In genomic region chr15:66505818-66506217, GRCh38 we compare ENCODE assay signal across 8 cellular contexts. TPM values are rescaled to one million over a fixed set of nuclear protein-coding genes. Genes with fewer than 3 reads are reported as not detected.
A peak's percentile ranks its signal among the peaks of the same experiment; 100 is the strongest.
DNase-seq lines count a peak whose midpoint lies in the region; ATAC-seq, FAIRE-seq and TF ChIP-seq lines count a peak whose summit lies in the region.

No MANE protein-coding gene starts in this region.

- no peak for DNase-seq in activated CD8-positive, alpha-beta memory T cell treated with anti-CD3 and anti-CD28 coated beads, Interleukin-2, amount 10 ng/mL, durations not matched to agents 7 days and 5 days
- DNase-seq in activated CD8-positive, alpha-beta memory T cell treated with anti-CD3 and anti-CD28 coated beads for 24 hours = no peak
- DNase-seq in activated naive CD8-positive, alpha-beta T cell treated with anti-CD3 and anti-CD28 coated beads, Interleukin-2, amount 10 ng/mL, durations not matched to agents 7 days and 5 days = no peak
- DNase-seq in kidney = no peak
- DNase-seq in suprapubic skin (ENCODE audit: low spot score in 2 of 2) = no peak
- no peak for DNase-seq in SKM-1 treated with dmso at 0.1 percent for 144 hours (lab: John Stamatoyannopoulos, UW; ENCODE audit: unreplicated experiment)
- no peak for DNase-seq in iPS-NIHi7 (ENCODE audit: extremely low spot score)
- DNase-seq in anterior cingulate cortex (lab: John Stamatoyannopoulos, UW) = no peak

- H3K27ac ChIP-seq in kidney (ENCODE audit: low read depth in 2 of 2, low read length in 2 of 2) (no peak overlapping the region), suprapubic skin (peak overlapping the region; percentile 84)

- WGBS in suprapubic skin = 45% methylated on average over 4 of the region's 4 CpGs

- ATAC-seq in activated CD8-positive, alpha-beta memory T cell treated with anti-CD3 and anti-CD28 coated beads, Interleukin-2, amount 10 ng/mL, durations not matched to agents 7 days and 5 days = no peak
- ATAC-seq in activated naive CD8-positive, alpha-beta T cell treated with anti-CD3 and anti-CD28 coated beads, Interleukin-2, amount 10 ng/mL, durations not matched to agents 7 days and 5 days (ENCODE audit: low read depth) = no peak

- H3K9me3 Mint-ChIP-seq in activated CD8-positive, alpha-beta memory T cell treated with anti-CD3 and anti-CD28 coated beads, Interleukin-2, amount 10 ng/mL, durations not matched to agents 7 days and 5 days (ENCODE audit: low read depth) = no peaks in the 10 kb centered on the region
- no peaks in the 10 kb centered on the region for H3K9me3 Mint-ChIP-seq in activated naive CD8-positive, alpha-beta T cell treated with anti-CD3 and anti-CD28 coated beads, Interleukin-2, amount 10 ng/mL, durations not matched to agents 7 days and 5 days

- peaks cover 44% of the 10 kb centered on the region for H3K36me3 Mint-ChIP-seq in activated CD8-positive, alpha-beta memory T cell treated with anti-CD3 and anti-CD28 coated beads, Interleukin-2, amount 10 ng/mL, durations not matched to agents 7 days and 5 days
- H3K36me3 Mint-ChIP-seq in activated naive CD8-positive, alpha-beta T cell treated with anti-CD3 and anti-CD28 coated beads, Interleukin-2, amount 10 ng/mL, durations not matched to agents 7 days and 5 days = peaks cover 38% of the 10 kb centered on the region

- H3K4me3 ChIP-seq in kidney (ENCODE audit: low read length in 2 of 2) = peak overlapping the region; percentile 97 to 98
- peak overlapping the region; percentile 81 for H3K4me3 ChIP-seq in suprapubic skin

- POLR2A ChIA-PET in activated naive CD8-positive, alpha-beta T cell treated with anti-CD3 and anti-CD28 coated beads, Interleukin-2, amount 10 ng/mL, durations not matched to agents 7 days and 5 days (lab: Charles Lee) = interaction anchor here (1.2 to 1.6 kb wide), 6 partner anchors 9 to 637 kb away, joined by 3 to 12 read pairs (median 5); partner anchors contain the start of genes MAP2K1, RAB11A and TIPIN

- H3K36me3 ChIP-seq in kidney (ENCODE audit: control insufficient read depth in 1 of 2, insufficient read depth in 2 of 2, low read length in 2 of 2) (peaks cover 13 to 17% of the 10 kb centered on the region in 2 donors), suprapubic skin (peaks cover 21% of the 10 kb centered on the region)

- peak overlapping the region; percentile 97 for H3K27ac Mint-ChIP-seq in activated CD8-positive, alpha-beta memory T cell treated with anti-CD3 and anti-CD28 coated beads, Interleukin-2, amount 10 ng/mL, durations not matched to agents 7 days and 5 days
- H3K27ac Mint-ChIP-seq in activated naive CD8-positive, alpha-beta T cell treated with anti-CD3 and anti-CD28 coated beads, Interleukin-2, amount 10 ng/mL, durations not matched to agents 7 days and 5 days = peak overlapping the region; percentile 99

- no peak for FAIRE-seq in kidney (lab: Jason Lieb, UNC)

- TF ChIP-seq CTCF in kidney (IDR thresholded peaks at IDR 0.05; ENCODE audit: borderline replicate concordance, extremely low read depth, insufficient read depth) (no peak), suprapubic skin (IDR thresholded peaks at IDR 0.05) (no peak)

- TF ChIP-seq POLR2A in suprapubic skin (IDR thresholded peaks at IDR 0.05) = no peak

- H3K9ac ChIP-seq in kidney (ENCODE audit: low read length in 2 of 2) = peak overlapping the region in 1 of 2 donors; percentile 96

- CTCF ChIA-PET in activated CD8-positive, alpha-beta memory T cell treated with anti-CD3 and anti-CD28 coated beads, Interleukin-2, amount 10 ng/mL, durations not matched to agents 7 days and 5 days (lab: Charles Lee) = interaction anchor here (0.6 to 3.1 kb wide), 7 partner anchors 8 to 1569 kb away, joined by 3 to 24 read pairs (median 4); partner anchors contain the start of genes MAP2K1 and SNAPC5

- no peaks in the 10 kb centered on the region for H3K27me3 Mint-ChIP-seq in activated CD8-positive, alpha-beta memory T cell treated with anti-CD3 and anti-CD28 coated beads, Interleukin-2, amount 10 ng/mL, durations not matched to agents 7 days and 5 days
- H3K27me3 Mint-ChIP-seq in activated naive CD8-positive, alpha-beta T cell treated with anti-CD3 and anti-CD28 coated beads, Interleukin-2, amount 10 ng/mL, durations not matched to agents 7 days and 5 days = no peaks in the 10 kb centered on the region

- H3K4me1 ChIP-seq in kidney (ENCODE audit: control insufficient read depth in 1 of 2, insufficient read depth in 1 of 2, low read depth in 1 of 2, low read length in 2 of 2) = peaks cover 5 to 7% of the 10 kb centered on the region in 2 donors
- H3K4me1 ChIP-seq in suprapubic skin = peaks cover 38% of the 10 kb centered on the region

- H3K4me3 Mint-ChIP-seq in activated CD8-positive, alpha-beta memory T cell treated with anti-CD3 and anti-CD28 coated beads, Interleukin-2, amount 10 ng/mL, durations not matched to agents 7 days and 5 days = peak overlapping the region; percentile 94
- H3K4me3 Mint-ChIP-seq in activated naive CD8-positive, alpha-beta T cell treated with anti-CD3 and anti-CD28 coated beads, Interleukin-2, amount 10 ng/mL, durations not matched to agents 7 days and 5 days = peak overlapping the region; percentile 100

- TF ChIP-seq EP300 in suprapubic skin (IDR thresholded peaks at IDR 0.05) = no peak

- intact Hi-C loops in kidney (cut with DNase I) = no loop called here

- peaks cover 49% of the 10 kb centered on the region for H3K4me1 Mint-ChIP-seq in activated CD8-positive, alpha-beta memory T cell treated with anti-CD3 and anti-CD28 coated beads, Interleukin-2, amount 10 ng/mL, durations not matched to agents 7 days and 5 days
- H3K4me1 Mint-ChIP-seq in activated naive CD8-positive, alpha-beta T cell treated with anti-CD3 and anti-CD28 coated beads, Interleukin-2, amount 10 ng/mL, durations not matched to agents 7 days and 5 days = peaks cover 42% of the 10 kb centered on the region

- no peaks in the 10 kb centered on the region for H3K9me3 ChIP-seq in kidney (ENCODE audit: control insufficient read depth in 1 of 2, low read length in 2 of 2)
- no peaks in the 10 kb centered on the region for H3K9me3 ChIP-seq in suprapubic skin

- no peaks in the 10 kb centered on the region for H3K27me3 ChIP-seq in suprapubic skin

RNA-seq across cellular contexts. Expression of gene ZWILCH, which starts 0.7 kb away (rescaled TPM):
- 10 to 100 TPM; 35.6 to 44.6 TPM for total RNA-seq in activated CD8-positive, alpha-beta memory T cell treated with anti-CD3 and anti-CD28 coated beads, Interleukin-2, amount 10 ng/mL, durations not matched to agents 7 days and 5 days
- 10 to 100 TPM; 28.1 to 28.7 TPM for total RNA-seq in activated naive CD8-positive, alpha-beta T cell treated with anti-CD3 and anti-CD28 coated beads, Interleukin-2, amount 10 ng/mL, durations not matched to agents 7 days and 5 days
- total RNA-seq in kidney = 9.0 TPM
- polyA plus RNA-seq in kidney (ENCODE audit: insufficient read depth, low read depth, low replicate concordance) = 3.0 TPM
- total RNA-seq in suprapubic skin = 1 to 10 TPM; 4.7 to 8.9 (median 5.1) TPM

RNA-seq across cellular contexts. Expression of gene RPL4, which starts 1.2 kb away (rescaled TPM):
- total RNA-seq in activated CD8-positive, alpha-beta memory T cell treated with anti-CD3 and anti-CD28 coated beads, Interleukin-2, amount 10 ng/mL, durations not matched to agents 7 days and 5 days = 1,000 to 10,000 TPM; 2,060 to 2,722 TPM
- total RNA-seq in activated naive CD8-positive, alpha-beta T cell treated with anti-CD3 and anti-CD28 coated beads, Interleukin-2, amount 10 ng/mL, durations not matched to agents 7 days and 5 days = 1,000 to 10,000 TPM; 2,522 to 2,542 TPM
- 1,774 TPM for total RNA-seq in kidney
- polyA plus RNA-seq in kidney (ENCODE audit: insufficient read depth, low read depth, low replicate concordance) = 2,001 TPM
- 1,000 to 10,000 TPM; 3,240 to 5,495 (median 4,865) TPM for total RNA-seq in suprapubic skin

RNA-seq across cellular contexts. Expression of gene SNAPC5, which starts 8.3 kb away (rescaled TPM):
- total RNA-seq in activated CD8-positive, alpha-beta memory T cell treated with anti-CD3 and anti-CD28 coated beads, Interleukin-2, amount 10 ng/mL, durations not matched to agents 7 days and 5 days = 10 to 100 TPM; 29.3 to 30.0 TPM
- 10 to 100 TPM; 32.4 to 33.7 TPM for total RNA-seq in activated naive CD8-positive, alpha-beta T cell treated with anti-CD3 and anti-CD28 coated beads, Interleukin-2, amount 10 ng/mL, durations not matched to agents 7 days and 5 days
- 29.6 TPM for total RNA-seq in kidney
- polyA plus RNA-seq in kidney (ENCODE audit: insufficient read depth, low read depth, low replicate concordance) = 49.6 TPM
- 10 to 100 TPM in 3 of 4 donors, 1 to 10 TPM in 1; 9.9 to 26.8 (median 17.3) TPM for total RNA-seq in suprapubic skin

RNA-seq across cellular contexts. Expression of gene LCTL, which starts 60.0 kb away (rescaled TPM):
- total RNA-seq in activated CD8-positive, alpha-beta memory T cell treated with anti-CD3 and anti-CD28 coated beads, Interleukin-2, amount 10 ng/mL, durations not matched to agents 7 days and 5 days = not detected
- total RNA-seq in activated naive CD8-positive, alpha-beta T cell treated with anti-CD3 and anti-CD28 coated beads, Interleukin-2, amount 10 ng/mL, durations not matched to agents 7 days and 5 days = not detected
- total RNA-seq in kidney = not detected
- polyA plus RNA-seq in kidney (ENCODE audit: insufficient read depth, low read depth, low replicate concordance) = not detected
- total RNA-seq in suprapubic skin = under 1 TPM in 1 of 4 donors, not detected in 3; 0.23 TPM
